ENCODE assay signal across 8 cellular contexts in genomic region chr2:101831351-101831865, GRCh38.
A peak's percentile ranks its signal among the peaks of the same experiment; 100 is the strongest.
DNase-seq lines count a peak whose midpoint lies in the region; ATAC-seq and TF ChIP-seq lines count a peak whose summit lies in the region.

No MANE protein-coding gene starts in this region.

- H3K27me3 Mint-ChIP-seq in activated CD8-positive, alpha-beta T cell treated with anti-CD3 and anti-CD28 coated beads for 36 hours = no peaks in the 10 kb centered on the region

- H3K4me1 Mint-ChIP-seq in activated CD8-positive, alpha-beta T cell treated with anti-CD3 and anti-CD28 coated beads for 36 hours (ENCODE audit: low read depth) = peaks cover 53% of the 10 kb centered on the region

- peak overlapping the region; percentile 76 for H3K27ac Mint-ChIP-seq in activated CD8-positive, alpha-beta T cell treated with anti-CD3 and anti-CD28 coated beads for 36 hours

- no peaks in the 10 kb centered on the region for H3K9me3 Mint-ChIP-seq in activated CD8-positive, alpha-beta T cell treated with anti-CD3 and anti-CD28 coated beads for 36 hours

- POLR2A ChIA-PET in activated CD8-positive, alpha-beta T cell treated with anti-CD3 and anti-CD28 coated beads for 36 hours (lab: Charles Lee) = interaction anchor here (0.6 to 1.3 kb wide), 4 partner anchors 10 to 134 kb away, joined by 3 to 4 read pairs (median 3); partner anchors contain the start of gene MAP4K4

- H3K36me3 Mint-ChIP-seq in activated CD8-positive, alpha-beta T cell treated with anti-CD3 and anti-CD28 coated beads for 36 hours (ENCODE audit: low read depth) = peaks cover 28% of the 10 kb centered on the region

- no peak overlapping the region for H3K4me3 Mint-ChIP-seq in activated CD8-positive, alpha-beta T cell treated with anti-CD3 and anti-CD28 coated beads for 36 hours

- intact Hi-C loops in activated CD8-positive, alpha-beta T cell treated with anti-CD3 and anti-CD28 coated beads for 36 hours (cut with micrococcal nuclease) = loop anchor here (2.0 kb wide), 1 partner anchor 413 kb away; no protein-coding TSS in a partner anchor

- CTCF ChIA-PET in activated CD8-positive, alpha-beta T cell treated with anti-CD3 and anti-CD28 coated beads for 36 hours (lab: Charles Lee) = interaction anchor here (0.6 to 9.8 kb wide), 49 partner anchors 8 to 579 kb away, joined by 3 to 94 read pairs (median 5); partner anchors contain the start of genes CNOT11, MAP4K4 and RFX8

- peak; percentile 13 for DNase-seq in 8988T
- peak; percentile 15 for DNase-seq in NCI-H510A (lab: John Stamatoyannopoulos, UW)
- DNase-seq in activated CD8-positive, alpha-beta T cell treated with anti-CD3 and anti-CD28 coated beads for 36 hours = peak; percentile 80
- DNase-seq in effector CD8-positive, alpha-beta T cell (lab: John Stamatoyannopoulos, UW) = peak; percentile 35
- peak; percentile 85 for DNase-seq in midbrain (lab: John Stamatoyannopoulos, UW)
- peak; percentile 28 to 47 for DNase-seq in stimulated activated CD8-positive, alpha-beta memory T cell treated with anti-CD3 and anti-CD28 coated beads, Interleukin-4, amount 100 ng/mL, for 1 hour (ENCODE audit: low read depth in 2 of 2, low spot score in 1 of 2)

- peak; percentile 70 for ATAC-seq in HG03039 (IDR thresholded peaks at IDR 0.05; ENCODE audit: unreplicated experiment)
- ATAC-seq in activated CD8-positive, alpha-beta T cell treated with anti-CD3 and anti-CD28 coated beads for 36 hours = peak; percentile 63

- peak; percentile 73 for TF ChIP-seq CTCF in GM12875 (IDR thresholded peaks at IDR 0.05; ENCODE audit: borderline replicate concordance, insufficient read depth, low read depth, low read length)
- peak; percentile 68 for TF ChIP-seq CTCF in activated CD8-positive, alpha-beta T cell treated with anti-CD3 and anti-CD28 coated beads for 36 hours (IDR thresholded peaks at IDR 0.05)

- H3K4me3 ChIP-seq in GM12875 (ENCODE audit: low read depth, low read length) = no peak overlapping the region

Comparison
In these comparisons a context has a peak if more than half of its experiments do, and no peak if none do; other contexts are left out.
1. DNase-seq: peak in every context shown above with its lines; median percentile 85 in midbrain; 80 in activated CD8-positive, alpha-beta T cell treated with anti-CD3 and anti-CD28 coated beads for 36 hours; 38 in stimulated activated CD8-positive, alpha-beta memory T cell treated with anti-CD3 and anti-CD28 coated beads, Interleukin-4, amount 100 ng/mL, for 1 hour; 35 in effector CD8-positive, alpha-beta T cell; 15 in NCI-H510A; 13 in 8988T.